ENCODE assay signal across 16 cellular contexts in genomic region chr1:162629651-162630050, GRCh38. TPM values are rescaled to one million over a fixed set of nuclear protein-coding genes. Genes with fewer than 3 reads are reported as not detected.
A peak's percentile ranks its signal among the peaks of the same experiment; 100 is the strongest.
DNase-seq lines count a peak whose midpoint lies in the region; ATAC-seq, FAIRE-seq and TF ChIP-seq lines count a peak whose summit lies in the region.
"Had no signal": no experiment of that assay in that cellular context is flagged by ENCODE, and none has a peak within 500 bp of the region (broad histone marks: within the 10 kb centered on the region; RNA-seq: fewer than 3 reads in every experiment).

No MANE protein-coding gene starts in this region.

- H3K4me3 Mint-ChIP-seq in MCF 10A (ENCODE audit: unreplicated experiment) (no peak overlapping the region), mesothelial cell of epicardium (no peak overlapping the region)
- H3K4me3 Mint-ChIP-seq: IgD-negative memory B cell had no signal

- no peaks in the 10 kb centered on the region for H3K9me3 Mint-ChIP-seq in MCF 10A (ENCODE audit: unreplicated experiment)
- no peaks in the 10 kb centered on the region for H3K9me3 Mint-ChIP-seq in mesothelial cell of epicardium
- H3K9me3 Mint-ChIP-seq: activated naive CD4-positive, alpha-beta T cell treated with anti-CD3 and anti-CD28 coated beads, Interleukin-2, amount 50 U/mL, for 72 hours; IgD-negative memory B cell had no signal

- H3K27ac Mint-ChIP-seq in MCF 10A (ENCODE audit: low read depth, unreplicated experiment) (no peak overlapping the region), mesothelial cell of epicardium (peak overlapping the region; percentile 87)
- H3K27ac Mint-ChIP-seq: activated naive CD4-positive, alpha-beta T cell treated with anti-CD3 and anti-CD28 coated beads, Interleukin-2, amount 50 U/mL, for 72 hours; IgD-negative memory B cell had no signal

- H3K4me1 ChIP-seq in mammary epithelial cell (ENCODE audit: insufficient read depth, low read length) (peaks cover 6% of the 10 kb centered on the region), GM12878 (ENCODE audit: control insufficient read depth, insufficient read depth, low read length) (peaks cover 38% of the 10 kb centered on the region), tibial nerve (peaks cover 0 to 43% (median 9%) of the 10 kb centered on the region in 4 donors), colonic mucosa (no peaks in the 10 kb centered on the region)
- H3K4me1 ChIP-seq: right lobe of liver had no signal

- H3K27me3 Mint-ChIP-seq in MCF 10A (ENCODE audit: insufficient read depth, unreplicated experiment) (no peaks in the 10 kb centered on the region), mesothelial cell of epicardium (ENCODE audit: low read depth) (no peaks in the 10 kb centered on the region)

- DNase-seq in MCF 10A (ENCODE audit: unreplicated experiment): peak; percentile 42
- DNase-seq in mammary epithelial cell: no peak
- no peak for DNase-seq in GM12878 (ENCODE audit: low read depth, low spot score)
- no peak for DNase-seq in mesothelial cell of epicardium (ENCODE audit: low spot score in 2 of 2, unreplicated experiment in 2 of 2)
- no peak for DNase-seq in tibial nerve (ENCODE audit: low spot score in 2 of 2)
- DNase-seq in colonic mucosa: no peak
- no peak for DNase-seq in HuH-7 (ENCODE audit: low spot score)
- no peak for DNase-seq in GM12892 (ENCODE audit: insufficient read length)
- DNase-seq: DMS53; effector memory CD4-positive, alpha-beta T cell; H7; NCI-H146; NCI-H524; right lobe of liver had no signal

- FAIRE-seq in GM12878 (lab: Jason Lieb, UNC) (no peak), GM12892 (lab: Jason Lieb, UNC) (no peak)

- TF ChIP-seq POLR2A in GM12878 (IDR thresholded peaks at IDR 0.05; ENCODE audit: low read depth, low read length): no peak
- TF ChIP-seq POLR2A in tibial nerve (IDR thresholded peaks at IDR 0.05): no peak
- no peak for TF ChIP-seq POLR2A in GM12892 (IDR thresholded peaks at IDR 0.05; ENCODE audit: low read depth, low read length)

- 100% methylated on average over 2 of the region's 2 CpGs for WGBS in mammary epithelial cell (ENCODE audit: low coverage, missing lambda C conversion rate)
- WGBS in GM12878 (ENCODE audit: insufficient coverage, insufficient replicate concordance, low lambda C conversion rate, missing lambda C conversion rate): 100% methylated on average over 2 of the region's 2 CpGs
- 70 to 72% methylated on average over 2 of the region's 2 CpGs for WGBS in tibial nerve, 2 donors

- in situ Hi-C loops in mammary epithelial cell (cut with MboI; ENCODE audit: low sequenced_read_pairs in 2 of 2) (loop anchor here (10.0 kb wide), 1 partner anchor 175 kb away; no protein-coding TSS in a partner anchor), GM12878 (cut with MboI) (no loop called here)

- no peak for ATAC-seq in GM12878
- ATAC-seq: activated naive CD4-positive, alpha-beta T cell treated with anti-CD3 and anti-CD28 coated beads, Interleukin-2, amount 50 U/mL, for 72 hours; right lobe of liver had no signal

- H2AFZ ChIP-seq in mammary epithelial cell (ENCODE audit: low read depth, low read length): no peak overlapping the region
- H2AFZ ChIP-seq in GM12878 (ENCODE audit: control insufficient read depth, low read depth, low read length): no peak overlapping the region; the same call in 1 of the 2 replicates

- H3K4me3 ChIP-seq in mammary epithelial cell (replicated peaks in 1 of 3; ENCODE audit: insufficient read depth in 1 of 3, low read depth in 2 of 3, low read length in 3 of 3): no peak overlapping the region
- no peak overlapping the region for H3K4me3 ChIP-seq in GM12878
- no peak overlapping the region for H3K4me3 ChIP-seq in tibial nerve
- no peak overlapping the region for H3K4me3 ChIP-seq in colonic mucosa
- H3K4me3 ChIP-seq: right lobe of liver had no signal

- no peak overlapping the region for H3K9ac ChIP-seq in mammary epithelial cell (ENCODE audit: insufficient read depth, low read length)
- H3K9ac ChIP-seq in GM12878 (ENCODE audit: control insufficient read depth, insufficient read depth, low read length): no peak overlapping the region; the same call in 1 of the 2 replicates
- H3K9ac ChIP-seq in colonic mucosa (ENCODE audit: low read depth in 2 of 2, low read length in 2 of 2): no peak overlapping the region

- no peak for TF ChIP-seq RAD21 in GM12878 (IDR thresholded peaks at IDR 0.05; ENCODE audit: insufficient read depth, low read depth, low read length)

- H3K27ac ChIP-seq in mammary epithelial cell (ENCODE audit: insufficient read depth, low read depth, low read length) (no peak overlapping the region), GM12878 (ENCODE audit: control insufficient read depth, insufficient read depth) (peak overlapping the region; percentile 63; the same call in 1 of the 2 replicates), tibial nerve (peak overlapping the region in 3 of 4 donors; percentile 73 to 93 (median 85)), colonic mucosa (no peak overlapping the region)
- H3K27ac ChIP-seq: right lobe of liver had no signal

- POLR2A ChIA-PET in MCF 10A (lab: Yijun Ruan, JAX) (interaction anchor here (0.7 to 1.4 kb wide), 2 partner anchors 12 to 31 kb away, joined by 3 to 5 read pairs; no protein-coding TSS in a partner anchor), GM12878 (lab: Charles Lee) (interaction anchor here (1.0 to 1.7 kb wide), 5 partner anchors 9 to 66 kb away, joined by 3 to 4 read pairs (median 3); no protein-coding TSS in a partner anchor)

- no peaks in the 10 kb centered on the region for H3K27me3 ChIP-seq in mammary epithelial cell (ENCODE audit: insufficient read depth, low read length)
- H3K27me3 ChIP-seq in GM12878 (replicated peaks in 1 of 2; ENCODE audit: control insufficient read depth in 2 of 2, insufficient read depth in 2 of 2, low read length in 1 of 2): no peaks in the 10 kb centered on the region
- no peaks in the 10 kb centered on the region for H3K27me3 ChIP-seq in tibial nerve
- H3K27me3 ChIP-seq in colonic mucosa: no peaks in the 10 kb centered on the region
- H3K27me3 ChIP-seq: right lobe of liver had no signal

- H3K36me3 ChIP-seq in mammary epithelial cell (ENCODE audit: insufficient read depth, low read length): no peaks in the 10 kb centered on the region
- no peaks in the 10 kb centered on the region for H3K36me3 ChIP-seq in GM12878 (ENCODE audit: control insufficient read depth in 2 of 2, insufficient read depth in 2 of 2, low read length in 1 of 2)
- H3K36me3 ChIP-seq in tibial nerve: no peaks in the 10 kb centered on the region
- no peaks in the 10 kb centered on the region for H3K36me3 ChIP-seq in colonic mucosa
- H3K36me3 ChIP-seq: right lobe of liver had no signal

- TF ChIP-seq EP300 in GM12878 (IDR thresholded peaks at IDR 0.05; ENCODE audit: borderline replicate concordance in 1 of 2, control insufficient read depth in 1 of 2, low read depth in 2 of 2, low read length in 2 of 2) (no peak), tibial nerve (IDR thresholded peaks at IDR 0.05) (no peak)

- H3K36me3 Mint-ChIP-seq in MCF 10A (ENCODE audit: insufficient read depth, unreplicated experiment): no peaks in the 10 kb centered on the region
- no peaks in the 10 kb centered on the region for H3K36me3 Mint-ChIP-seq in mesothelial cell of epicardium
- H3K36me3 Mint-ChIP-seq: activated naive CD4-positive, alpha-beta T cell treated with anti-CD3 and anti-CD28 coated beads, Interleukin-2, amount 50 U/mL, for 72 hours; IgD-negative memory B cell had no signal

- H3K4me2 ChIP-seq in mammary epithelial cell (ENCODE audit: insufficient read depth, low read depth, low read length) (no peak overlapping the region), GM12878 (ENCODE audit: control insufficient read depth, insufficient read depth) (no peak overlapping the region)

- intact Hi-C loops in MCF 10A (cut with micrococcal nuclease): loop anchor here (5.0 kb wide), 1 partner anchor 572 kb away; no protein-coding TSS in a partner anchor
- intact Hi-C loops in mammary epithelial cell (cut with micrococcal nuclease): no loop called here
- intact Hi-C loops in GM12878 (cut with micrococcal nuclease; ENCODE audit: unreplicated experiment): loop anchor here (5.0 kb wide), 2 partner anchors 163 to 693 kb away; partner anchors contain the start of genes HSD17B7 and NUF2
- intact Hi-C loops in colonic mucosa (cut with DNase I): loop anchor here (1.0 to 5.0 kb wide), 2 partner anchors 11 to 48 kb away; no protein-coding TSS in a partner anchor

- no peak for TF ChIP-seq CTCF in MCF 10A (IDR thresholded peaks at IDR 0.05; ENCODE audit: unreplicated experiment)
- no peak for TF ChIP-seq CTCF in mammary epithelial cell (conservative IDR thresholded peaks at IDR 0.05 in 1 of 2, IDR thresholded peaks at IDR 0.05 in 1 of 2; ENCODE audit: extremely low read depth in 1 of 2, insufficient read depth in 1 of 2, low read depth in 1 of 2, low read length in 2 of 2)
- no peak for TF ChIP-seq CTCF in GM12878 (IDR thresholded peaks at IDR 0.05 in 2 of 3, conservative IDR thresholded peaks at IDR 0.05 in 1 of 3; ENCODE audit: control insufficient read depth in 2 of 3, extremely low read depth in 1 of 3, insufficient read depth in 1 of 3, low read depth in 3 of 3, low read length in 3 of 3)
- TF ChIP-seq CTCF in mesothelial cell of epicardium (IDR thresholded peaks at IDR 0.05; ENCODE audit: unreplicated experiment): no peak
- TF ChIP-seq CTCF in tibial nerve (IDR thresholded peaks at IDR 0.05): no peak
- no peak for TF ChIP-seq CTCF in colonic mucosa (IDR thresholded peaks at IDR 0.05)

- SMC1A ChIA-PET in GM12878 (lab: Charles Lee; ENCODE audit: uncharacterized antibody, unreplicated experiment): interaction anchor here (0.8 to 9.1 kb wide), 15 partner anchors 10 to 269 kb away, joined by 3 to 80 read pairs (median 11); no protein-coding TSS in a partner anchor

- CTCF ChIA-PET in MCF 10A (lab: Yijun Ruan, JAX): interaction anchor here (0.5 to 10.4 kb wide), 6 partner anchors 9 to 171 kb away, joined by 3 to 82 read pairs (median 8); no protein-coding TSS in a partner anchor
- CTCF ChIA-PET in mammary epithelial cell (lab: Charles Lee; ENCODE audit: low non-redundant PET): no interaction called here
- CTCF ChIA-PET in GM12878 (lab: Yijun Ruan, JAX): interaction anchor here (0.7 to 9.3 kb wide), 11 partner anchors 8 to 272 kb away, joined by 3 to 79 read pairs (median 4); no protein-coding TSS in a partner anchor

- no peaks in the 10 kb centered on the region for H3K79me2 ChIP-seq in mammary epithelial cell (ENCODE audit: insufficient read depth, low read length)
- H3K79me2 ChIP-seq in GM12878 (ENCODE audit: control insufficient read depth, insufficient read depth, low read length): peaks cover 2% of the 10 kb centered on the region; the same call in 1 of the 2 replicates

- BruUV-seq in MCF 10A (replicated peaks; lab: Mats Ljungman, UMichigan) (no TSS peak), mammary epithelial cell (replicated peaks; lab: Mats Ljungman, UMichigan) (no TSS peak), GM12878 (replicated peaks; lab: Mats Ljungman, UMichigan) (no TSS peak)

- dilution Hi-C loops in mammary epithelial cell (cut with HindIII; ENCODE audit: low sequenced_read_pairs): no loop called here

- RAD21 ChIA-PET in GM12878 (lab: Charles Lee; ENCODE audit: unreplicated experiment): interaction anchor here (0.7 to 5.3 kb wide), 11 partner anchors 11 to 272 kb away, joined by 3 to 39 read pairs (median 13); no protein-coding TSS in a partner anchor

- no peaks in the 10 kb centered on the region for H4K20me1 ChIP-seq in mammary epithelial cell (ENCODE audit: insufficient read depth, low read length)
- no peaks in the 10 kb centered on the region for H4K20me1 ChIP-seq in GM12878 (ENCODE audit: control insufficient read depth, insufficient read depth)

- H3K9me3 ChIP-seq in mammary epithelial cell (replicated peaks; ENCODE audit: insufficient read depth, low read length): no peaks in the 10 kb centered on the region
- no peaks in the 10 kb centered on the region for H3K9me3 ChIP-seq in GM12878 (replicated peaks; ENCODE audit: control insufficient read depth, insufficient read depth, low read length)
- H3K9me3 ChIP-seq in tibial nerve: no peaks in the 10 kb centered on the region
- H3K9me3 ChIP-seq in colonic mucosa: no peaks in the 10 kb centered on the region
- H3K9me3 ChIP-seq: right lobe of liver had no signal

- H3K4me1 Mint-ChIP-seq in MCF 10A (ENCODE audit: insufficient read depth, unreplicated experiment) (peaks cover 20% of the 10 kb centered on the region), mesothelial cell of epicardium (peaks cover 60% of the 10 kb centered on the region)
- H3K4me1 Mint-ChIP-seq: IgD-negative memory B cell had no signal

RNA-seq across cellular contexts. Expression of gene DDR2, which starts 2.6 kb away (rescaled TPM):
- total RNA-seq in MCF 10A (2022) (4.9 and 5.9 TPM in 2 replicates), mammary epithelial cell (100 to 1,000 TPM in 1 of 2 donors, 1 to 10 TPM in 1; 7.5 to 154 TPM), GM12878 (2014; rRNA removed) (6.6 and 7.4 TPM in 2 replicates), GM12878 (2014; rRNA removed; fragmentation: Illumina TruSeq; extraction: Trizol) (4.8 and 5.1 TPM in 2 replicates), GM12878 (2021) (8.4 and 8.8 TPM in 2 replicates), mesothelial cell of epicardium (54.4 to 60.0 TPM (median 58.1 TPM) in 3 replicates), tibial nerve (100 to 1,000 TPM in 2 of 4 donors, 10 to 100 TPM in 2; 76.5 to 120 (median 103) TPM), colonic mucosa (10 to 100 TPM in 1 of 2 donors, 1 to 10 TPM in 1; 7.6 to 26.5 TPM)
- polyA plus RNA-seq in mammary epithelial cell (3.2 TPM), GM12878 (2011; rRNA removed) (4.9 and 6.2 TPM in 2 replicates), GM12878 (2014; fragmentation: Illumina TruSeq; extraction: Trizol) (5.8 and 6.4 TPM in 2 replicates), GM12878 (2014; fragmentation: Nextera tagmentation; extraction: Ambion mirVana) (1 to 10 TPM; 1.9 to 2.8 TPM), GM12878 (2014; rRNA removed) (3.6 and 5.7 TPM in 2 replicates), GM12878 (2016; fragmentation: Nextera tagmentation; extraction: Ambion mirVana) (1 to 10 TPM; 5.2 to 6.3 TPM)
- 2.5 TPM for polyA minus RNA-seq in mammary epithelial cell
- total RNA-seq in GM12878 (2013; cell fraction: nucleolus; rRNA removed): 28.4 and 31.3 TPM in 2 replicates
- polyA plus RNA-seq in GM12878 (2011; ENCODE audit: low read depth): 1.6 TPM
- 5.5 and 5.7 TPM in 2 replicates for polyA plus RNA-seq in GM12878 (2011; cell fraction: cytosol; rRNA removed)
- polyA plus RNA-seq in GM12878 (2011; cell fraction: nucleus; rRNA removed): 7.8 and 10.1 TPM in 2 replicates
- polyA plus RNA-seq in GM12878 (2012): 1.8 and 2.0 TPM in 2 replicates
- polyA minus RNA-seq in GM12878 (2011; rRNA and poly(A)+ RNA removed): 17.0 and 18.2 TPM in 2 replicates
- polyA minus RNA-seq in GM12878 (2011; cell fraction: cytosol; rRNA and poly(A)+ RNA removed): 3.1 and 3.6 TPM in 2 replicates
- 7.4 and 13.5 TPM in 2 replicates for polyA minus RNA-seq in GM12878 (2011; cell fraction: nucleus; rRNA and poly(A)+ RNA removed)
- 5.7 TPM for polyA plus RNA-seq in GM12892 (2012; ENCODE audit: missing spikeins)

Comparison
In these comparisons a context has a peak if more than half of its experiments do, and no peak if none do; other contexts are left out.
1. H3K27ac ChIP-seq: peak in GM12878 (single experiment) and tibial nerve (3 of 4); none in mammary epithelial cell (single experiment) and colonic mucosa (single experiment).